In the genomic region with DNA sequence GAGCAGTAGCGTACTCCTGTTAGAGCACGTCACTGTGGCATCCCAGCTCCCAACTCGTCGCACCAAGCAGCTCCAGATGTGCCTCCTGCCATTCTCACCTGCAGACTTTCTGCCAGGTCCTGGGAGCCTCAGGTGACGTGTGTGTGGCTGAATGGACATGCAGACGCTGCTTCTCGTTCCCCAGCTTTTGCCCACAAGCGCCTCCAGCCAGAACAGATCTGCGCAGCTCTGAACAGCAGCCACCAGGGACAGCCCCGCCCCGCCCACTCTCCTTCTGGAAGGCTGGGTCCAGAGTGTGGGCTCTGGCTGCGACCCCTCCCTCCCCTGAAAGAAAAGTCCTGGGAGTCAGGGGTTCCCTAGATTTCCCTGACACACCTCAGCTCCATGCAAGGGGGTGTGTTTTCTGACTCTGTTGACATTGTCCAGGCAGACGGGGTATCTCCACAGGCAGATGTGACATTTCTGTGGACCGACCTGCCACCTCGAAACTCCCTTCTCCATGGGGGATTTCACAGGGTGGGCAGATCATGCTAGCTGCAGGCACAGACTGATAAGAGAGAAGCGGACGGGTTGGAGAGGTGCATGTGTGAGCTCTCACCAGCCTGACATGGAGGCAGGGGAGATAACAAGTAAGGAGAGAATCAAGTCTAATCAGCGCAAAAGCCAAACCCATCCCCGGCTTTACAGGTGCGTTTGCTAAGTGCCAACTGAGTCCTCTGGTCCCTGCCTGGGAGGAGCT, we compare ENCODE assay signal across 26 cellular contexts. TPM values are rescaled to one million over a fixed set of nuclear protein-coding genes. Genes with fewer than 3 reads are reported as not detected.
DNase-seq lines count a peak whose midpoint lies in the region; ATAC-seq and TF ChIP-seq lines count a peak whose summit lies in the region.
"Had no signal": no experiment of that assay in that cellular context is flagged by ENCODE, and none has a peak within 500 bp of the region (broad histone marks: within the 10 kb centered on the region; RNA-seq: fewer than 3 reads in every experiment).

No MANE protein-coding gene starts in this region.

- H3K4me3 ChIP-seq in GM23338: no peak overlapping the region
- no peak overlapping the region for H3K4me3 ChIP-seq in upper lobe of right lung
- H3K4me3 ChIP-seq: A549, SK-N-MC had no signal

- H4K20me1 ChIP-seq in GM23338 (replicated peaks; ENCODE audit: insufficient read depth): no peaks in the 10 kb centered on the region

- peaks cover 1% of the 10 kb centered on the region for H3K27me3 Mint-ChIP-seq in GM23338 (ENCODE audit: insufficient read depth, low read depth, poor library complexity)
- peaks cover 4% of the 10 kb centered on the region for H3K27me3 Mint-ChIP-seq in glutamatergic neuron (ENCODE audit: unreplicated experiment)
- H3K27me3 Mint-ChIP-seq in effector memory CD8-positive, alpha-beta T cell: peaks cover 0 to 18% of the 10 kb centered on the region in 2 donors

- no peaks in the 10 kb centered on the region for H3K9me2 ChIP-seq in GM23338 (ENCODE audit: insufficient read depth)

- H3K79me2 ChIP-seq in GM23338 (replicated peaks; ENCODE audit: insufficient read depth): no peaks in the 10 kb centered on the region

- H3F3A ChIP-seq in GM23338 (replicated peaks; ENCODE audit: low read depth): no peaks in the 10 kb centered on the region

- H3K27me3 ChIP-seq in GM23338 (ENCODE audit: insufficient read depth): no peaks in the 10 kb centered on the region
- no peaks in the 10 kb centered on the region for H3K27me3 ChIP-seq in upper lobe of right lung

- H3K4me2 ChIP-seq in GM23338: no peak overlapping the region
- H3K4me2 ChIP-seq: A549 had no signal

- TF ChIP-seq CTCF in GM23338 (conservative IDR thresholded peaks at IDR 0.05; ENCODE audit: low read depth in 2 of 2): no peak
- TF ChIP-seq CTCF in glutamatergic neuron (IDR thresholded peaks at IDR 0.05; ENCODE audit: partially characterized antibody, unreplicated experiment): no peak
- TF ChIP-seq CTCF in upper lobe of right lung (IDR thresholded peaks at IDR 0.05): no peak

- H2AFZ ChIP-seq in GM23338: no peak overlapping the region

- H3K27ac Mint-ChIP-seq in GM23338 (no peak overlapping the region), glutamatergic neuron (ENCODE audit: unreplicated experiment) (no peak overlapping the region)
- H3K27ac Mint-ChIP-seq in effector memory CD8-positive, alpha-beta T cell: no peak overlapping the region
- H3K27ac Mint-ChIP-seq in activated naive CD4-positive, alpha-beta T cell treated with anti-CD3 and anti-CD28 coated beads, Interleukin-2, amount 50 U/mL, for 72 hours: no peak overlapping the region
- H3K27ac Mint-ChIP-seq: CD8-positive, alpha-beta T cell had no signal

- H3K4me1 Mint-ChIP-seq in GM23338 (peaks cover 9% of the 10 kb centered on the region), glutamatergic neuron (ENCODE audit: low read depth, unreplicated experiment) (peaks cover 16% of the 10 kb centered on the region)
- peaks cover 9 to 11% of the 10 kb centered on the region in 2 donors for H3K4me1 Mint-ChIP-seq in effector memory CD8-positive, alpha-beta T cell (ENCODE audit: low read depth in 2 of 2)

- H3K36me3 ChIP-seq in GM23338 (ENCODE audit: insufficient read depth) (no peaks in the 10 kb centered on the region), upper lobe of right lung (peaks cover 5% of the 10 kb centered on the region)

- intact Hi-C loops in posterior vena cava (cut with DNase I): no loop called here
- intact Hi-C loops in upper lobe of right lung (cut with DNase I): no loop called here

- DNase-seq in GM23338 (ENCODE audit: low spot score) (no peak), NCI-H69 (lab: John Stamatoyannopoulos, UW) (peak; percentile 28), glutamatergic neuron (peak; percentile 48), posterior vena cava (ENCODE audit: low spot score) (peak; percentile 69), upper lobe of right lung (no peak)
- no peak for DNase-seq in effector memory CD8-positive, alpha-beta T cell
- DNase-seq in activated naive CD4-positive, alpha-beta T cell treated with anti-CD3 and anti-CD28 coated beads, Interleukin-2, amount 50 U/mL, for 72 hours (ENCODE audit: low spot score in 2 of 2): no peak
- DNase-seq: Calu3; CD8-positive, alpha-beta T cell; DMS79 treated with DMSO at 0.1 percent for 48 hours; GF-D8; Karpas-422; NCI-H1092; NCI-H1417 treated with DMSO at 0.1 percent for 48 hours; NCI-H1694 treated with DMSO at 0.1 percent for 48 hours; NCI-H2081 treated with DMSO at 0.1 percent for 48 hours; NCI-H2171 treated with DMSO at 0.1 percent for 48 hours; NCI-H345; NCI-H524; NCI-H774; SIG-M5 had no signal

- no peaks in the 10 kb centered on the region; the same call in 1 of the 2 replicates for H3K4me1 ChIP-seq in GM23338 (ENCODE audit: insufficient read depth)
- H3K4me1 ChIP-seq in upper lobe of right lung: peaks cover 12% of the 10 kb centered on the region

- H3K27ac ChIP-seq in GM23338 (ENCODE audit: low read depth) (no peak overlapping the region), upper lobe of right lung (no peak overlapping the region)
- H3K27ac ChIP-seq: A549, C4-2B, HL-60, SK-N-MC had no signal

- no peaks in the 10 kb centered on the region for H3K9me3 Mint-ChIP-seq in GM23338
- peaks cover 2% of the 10 kb centered on the region for H3K9me3 Mint-ChIP-seq in glutamatergic neuron (ENCODE audit: unreplicated experiment)
- H3K9me3 Mint-ChIP-seq in effector memory CD8-positive, alpha-beta T cell: no peaks in the 10 kb centered on the region
- no peaks in the 10 kb centered on the region for H3K9me3 Mint-ChIP-seq in activated naive CD4-positive, alpha-beta T cell treated with anti-CD3 and anti-CD28 coated beads, Interleukin-2, amount 50 U/mL, for 72 hours
- H3K9me3 Mint-ChIP-seq: CD8-positive, alpha-beta T cell had no signal

- H3K4me3 Mint-ChIP-seq in GM23338 (no peak overlapping the region), glutamatergic neuron (ENCODE audit: unreplicated experiment) (no peak overlapping the region)
- no peak overlapping the region for H3K4me3 Mint-ChIP-seq in effector memory CD8-positive, alpha-beta T cell
- H3K4me3 Mint-ChIP-seq: CD8-positive, alpha-beta T cell had no signal

- H3K9me3 ChIP-seq in upper lobe of right lung: no peaks in the 10 kb centered on the region
- H3K9me3 ChIP-seq: A549 had no signal

- no peaks in the 10 kb centered on the region for H3K36me3 Mint-ChIP-seq in GM23338 (ENCODE audit: low read depth)
- H3K36me3 Mint-ChIP-seq in glutamatergic neuron (ENCODE audit: unreplicated experiment): no peaks in the 10 kb centered on the region
- no peaks in the 10 kb centered on the region for H3K36me3 Mint-ChIP-seq in effector memory CD8-positive, alpha-beta T cell (ENCODE audit: insufficient read depth)
- H3K36me3 Mint-ChIP-seq in activated naive CD4-positive, alpha-beta T cell treated with anti-CD3 and anti-CD28 coated beads, Interleukin-2, amount 50 U/mL, for 72 hours: no peaks in the 10 kb centered on the region
- H3K36me3 Mint-ChIP-seq: CD8-positive, alpha-beta T cell had no signal

- ATAC-seq in GM23338 (peak; percentile 45), upper lobe of right lung (no peak)
- no peak for ATAC-seq in effector memory CD8-positive, alpha-beta T cell (replicated peaks)
- ATAC-seq in activated naive CD4-positive, alpha-beta T cell treated with anti-CD3 and anti-CD28 coated beads, Interleukin-2, amount 50 U/mL, for 72 hours: no peak
- ATAC-seq: A549; CD8-positive, alpha-beta T cell had no signal

TF ChIP-seq in GM23338, 12 proteins besides CTCF, POLR2A, EP300 and RAD21 (continues in another document):
- TF ChIP-seq ZNF331 (CRISPR knock-in tag; IDR thresholded peaks at IDR 0.05; ENCODE audit: low read depth) (no peak), JUNB (IDR thresholded peaks at IDR 0.05; ENCODE audit: unreplicated experiment) (no peak), EZH2 (IDR thresholded peaks at IDR 0.05; ENCODE audit: low read depth, unreplicated experiment) (no peak), POLR2AphosphoS5 (IDR thresholded peaks at IDR 0.05; ENCODE audit: low read depth) (no peak), ETS1 (IDR thresholded peaks at IDR 0.05) (no peak), CREB1 (CRISPR knock-in tag; IDR thresholded peaks at IDR 0.05; ENCODE audit: low read depth) (no peak)

RNA-seq across cellular contexts. Expression of gene SLCO2B1, which starts 19.7 kb away (rescaled TPM):
- total RNA-seq in GM23338 (2014; rRNA removed; shearing (Covaris generic)): not detected in 2 replicates
- 0.03 TPM in 1 of 2 replicates, not detected in the other for polyA plus RNA-seq in GM23338 (2016; fragmentation: Nextera tagmentation; extraction: Ambion mirVana)
- total RNA-seq in glutamatergic neuron (ENCODE audit: unreplicated experiment) (not detected), posterior vena cava (100 to 1,000 TPM in 1 of 2 donors, 10 to 100 TPM in 1; 95.3 to 171 TPM), upper lobe of right lung (204 TPM)
- total RNA-seq in activated naive CD4-positive, alpha-beta T cell treated with anti-CD3 and anti-CD28 coated beads, Interleukin-2, amount 50 U/mL, for 72 hours: not detected
- total RNA-seq: CD8-positive, alpha-beta T cell; H1 had no signal

Comparison
In these comparisons a context has a peak if more than half of its experiments do, and no peak if none do; other contexts are left out.
1. DNase-seq: peak in NCI-H69 (single experiment), glutamatergic neuron (single experiment) and posterior vena cava (single experiment); none in GM23338 (single experiment), upper lobe of right lung (single experiment), effector memory CD8-positive, alpha-beta T cell (0 of 3) and activated naive CD4-positive, alpha-beta T cell treated with anti-CD3 and anti-CD28 coated beads, Interleukin-2, amount 50 U/mL, for 72 hours (0 of 2).
2. RNA of gene SLCO2B1, which starts 19.7 kb away (total RNA-seq): 204 TPM in upper lobe of right lung (single experiment) and 95.3 to 171 TPM in posterior vena cava; not detected in activated naive CD4-positive, alpha-beta T cell treated with anti-CD3 and anti-CD28 coated beads, Interleukin-2, amount 50 U/mL, for 72 hours, not detected in GM23338 and not detected in glutamatergic neuron (single experiment); every median in the first group is over 10 times any median in the second.